ENCODE assay signal across 1 cellular context in genomic region chr19:8145969-8146368, GRCh38.
TF ChIP-seq lines count a peak whose summit lies in the region.

No MANE protein-coding gene starts in this region.

TF ChIP-seq in K562, 482 proteins besides CTCF, POLR2A, EP300 and RAD21 (continued from another document):
- TF ChIP-seq MGA (IDR thresholded peaks at IDR 0.05) (peak; percentile 63; the same call in 1 of the 2 replicates), PPARD (CRISPR knock-in tag; IDR thresholded peaks at IDR 0.05) (no peak), E2F6 (IDR thresholded peaks at IDR 0.05; ENCODE audit: borderline replicate concordance in 1 of 2, extremely low read depth in 1 of 2, insufficient read depth in 1 of 2, insufficient read length in 1 of 2, low read depth in 1 of 2, low read length in 1 of 2, poor library complexity in 1 of 2, severe bottlenecking in 1 of 2) (peak; percentile 35 to 85), SPI1 (IDR thresholded peaks at IDR 0.05; ENCODE audit: borderline replicate concordance, low read depth, low read length) (no peak), MYC (IDR thresholded peaks at IDR 0.05; ENCODE audit: low read depth, low read length) (peak; percentile 29; the same call in 1 of the 2 replicates), MYC (CRISPR knock-in tag; IDR thresholded peaks at IDR 0.05; ENCODE audit: borderline replicate concordance, low read depth) (no peak), RB1 (IDR thresholded peaks at IDR 0.05; ENCODE audit: low read depth) (0 out of 2 replicates have a peak, but pooled peaks have one; percentile 26), E2F3 (CRISPR knock-in tag; IDR thresholded peaks at IDR 0.05) (no peak), FOXP1 (CRISPR knock-in tag; IDR thresholded peaks at IDR 0.05) (0 out of 2 replicates have a peak, but pooled peaks have one; percentile 18), TCF7L2 (IDR thresholded peaks at IDR 0.05; ENCODE audit: low read depth, low read length) (no peak), CTBP1 (IDR thresholded peaks at IDR 0.05; ENCODE audit: borderline replicate concordance) (peak; percentile 47; the same call in 1 of the 2 replicates), UBTF (IDR thresholded peaks at IDR 0.05; ENCODE audit: borderline replicate concordance in 1 of 2, low read depth in 2 of 2, low read length in 2 of 2) (no peak), TFAP4 (CRISPR knock-in tag; IDR thresholded peaks at IDR 0.05; ENCODE audit: borderline replicate concordance) (peak; percentile 65; the same call in 1 of the 2 replicates), ZEB2 (IDR thresholded peaks at IDR 0.05) (0 out of 2 replicates have a peak, but pooled peaks have one; percentile 51), MAX (CRISPR knock-in tag; IDR thresholded peaks at IDR 0.05) (peak; percentile 58), L3MBTL2 (IDR thresholded peaks at IDR 0.05) (peak; percentile 82), ARID4B (CRISPR knock-in tag; IDR thresholded peaks at IDR 0.05) (no peak)
